Comparison of ENCODE assay signal across 8 cellular contexts in the genomic region with DNA sequence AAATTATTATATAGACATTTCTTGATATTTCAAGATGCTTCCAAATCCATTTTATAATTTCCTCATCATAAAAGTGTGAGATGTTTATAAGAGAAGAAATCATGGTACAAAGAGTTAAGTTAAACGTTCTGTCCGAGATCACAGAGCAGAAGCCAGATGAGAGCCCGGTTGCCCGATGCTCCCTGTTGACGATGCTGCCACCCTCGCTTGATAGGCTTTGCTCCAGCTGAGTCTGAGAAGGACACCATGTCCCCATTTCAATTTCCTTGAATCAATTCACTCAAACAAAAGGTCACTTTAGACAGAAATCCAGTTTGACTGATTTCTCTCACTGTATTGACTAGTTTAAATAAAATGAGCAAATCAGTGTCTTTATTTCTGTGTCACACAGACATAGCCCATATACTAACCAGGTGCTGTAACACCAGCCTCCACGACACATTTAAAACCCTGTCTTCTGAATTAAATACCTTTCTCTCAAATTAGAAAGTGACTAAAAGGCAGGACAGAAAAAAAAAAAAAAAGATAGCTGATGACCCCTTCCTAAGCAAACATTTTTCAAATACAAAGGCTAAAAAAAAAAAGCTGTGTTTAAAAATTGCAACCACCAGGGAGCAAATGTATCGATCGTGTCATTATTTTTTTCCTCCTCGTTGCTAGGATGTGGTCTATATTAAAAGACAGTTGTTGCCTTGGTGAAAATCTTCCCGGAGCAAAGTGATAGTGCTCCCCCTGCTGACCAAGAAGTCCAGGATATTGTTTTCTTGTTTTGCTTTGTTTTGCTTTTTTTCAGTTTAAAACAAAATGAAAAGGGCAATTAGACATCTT. TPM values are rescaled to one million over a fixed set of nuclear protein-coding genes. Genes with fewer than 3 reads are reported as not detected.
DNase-seq lines count a peak whose midpoint lies in the region; ATAC-seq and TF ChIP-seq lines count a peak whose summit lies in the region.

No MANE protein-coding gene starts in this region.

- H3K9me3 ChIP-seq in AG04450 (ENCODE audit: control insufficient read depth, insufficient read depth, low read length): peaks cover 5% of the 10 kb centered on the region; the same call in 1 of the 2 replicates
- no peaks in the 10 kb centered on the region for H3K9me3 ChIP-seq in mucosa of stomach (ENCODE audit: control insufficient read depth, low read length)
- no peaks in the 10 kb centered on the region for H3K9me3 ChIP-seq in suprapubic skin

- H3K27me3 Mint-ChIP-seq in activated CD8-positive, alpha-beta T cell treated with anti-CD3 and anti-CD28 coated beads for 36 hours: no peaks in the 10 kb centered on the region

- peak overlapping the region; percentile 45 for H3K27ac Mint-ChIP-seq in activated CD8-positive, alpha-beta T cell treated with anti-CD3 and anti-CD28 coated beads for 36 hours

- peaks cover 12% of the 10 kb centered on the region for H3K9me3 Mint-ChIP-seq in activated CD8-positive, alpha-beta T cell treated with anti-CD3 and anti-CD28 coated beads for 36 hours

- peak; percentile 48 for ATAC-seq in HG03457 (IDR thresholded peaks at IDR 0.05; ENCODE audit: unreplicated experiment)
- peak; percentile 76 for ATAC-seq in activated CD8-positive, alpha-beta T cell treated with anti-CD3 and anti-CD28 coated beads for 36 hours

- in situ Hi-C loops in GM13977 (cut with MboI; ENCODE audit: low pct_unique_long_range_greater_than_20kb, low sequenced_read_pairs, unreplicated experiment): loop anchor here (10.0 kb wide), 3 partner anchors 289 to 489 kb away; partner anchors contain the start of gene PRKACB

- H3K36me3 ChIP-seq in mucosa of stomach (ENCODE audit: control insufficient read depth, insufficient read depth, low read length) (no peaks in the 10 kb centered on the region), suprapubic skin (no peaks in the 10 kb centered on the region)

- no peak overlapping the region for H3K27ac ChIP-seq in AG04450 (ENCODE audit: low read depth, low read length)
- H3K27ac ChIP-seq in suprapubic skin: peak overlapping the region; percentile 6

- intact Hi-C loops in activated CD8-positive, alpha-beta T cell treated with anti-CD3 and anti-CD28 coated beads for 36 hours (cut with micrococcal nuclease): loop anchor here (2.0 to 10.0 kb wide), 3 partner anchors 293 to 529 kb away; no protein-coding TSS in a partner anchor

- H3K4me1 ChIP-seq in mucosa of stomach (ENCODE audit: control insufficient read depth, insufficient read depth, low read length) (peaks cover 4% of the 10 kb centered on the region), suprapubic skin (peaks cover 19% of the 10 kb centered on the region)

- H3K27me3 ChIP-seq in AG04450 (ENCODE audit: control insufficient read depth, insufficient read depth, low read length): no peaks in the 10 kb centered on the region
- H3K27me3 ChIP-seq in mucosa of stomach (ENCODE audit: control insufficient read depth, insufficient read depth, low read length): no peaks in the 10 kb centered on the region
- H3K27me3 ChIP-seq in suprapubic skin: no peaks in the 10 kb centered on the region

- CTCF ChIA-PET in AG04450 (lab: Charles Lee): interaction anchor here (0.6 to 5.7 kb wide), 61 partner anchors 8 to 529 kb away, joined by 3 to 226 read pairs (median 4); partner anchors contain the start of genes PRKACB and SAMD13
- CTCF ChIA-PET in activated CD8-positive, alpha-beta T cell treated with anti-CD3 and anti-CD28 coated beads for 36 hours (lab: Charles Lee): interaction anchor here (0.6 to 10.0 kb wide), 28 partner anchors 9 to 527 kb away, joined by 3 to 157 read pairs (median 4); partner anchors contain the start of genes PRKACB and SAMD13

- TF ChIP-seq CTCF in AG04450 (IDR thresholded peaks at IDR 0.05; ENCODE audit: low read depth, low read length) (peak; percentile 79), GM13977 (IDR thresholded peaks at IDR 0.05; ENCODE audit: extremely low read depth, insufficient read depth, missing control alignments) (peak; percentile 72), suprapubic skin (IDR thresholded peaks at IDR 0.05) (peak; percentile 58 to 59)
- peak; percentile 73 for TF ChIP-seq CTCF in activated CD8-positive, alpha-beta T cell treated with anti-CD3 and anti-CD28 coated beads for 36 hours (IDR thresholded peaks at IDR 0.05)

- DNase-seq in AG04450 (ENCODE audit: low read depth, low spot score) (peak; percentile 58), GM13977 (ENCODE audit: low spot score) (peak; percentile 38), NCI-H69 (lab: John Stamatoyannopoulos, UW) (peak; percentile 76), epidermal melanocyte (ENCODE audit: insufficient read length, low spot score) (peak; percentile 66), suprapubic skin (ENCODE audit: low spot score in 2 of 2) (no peak)
- DNase-seq in activated CD8-positive, alpha-beta T cell treated with anti-CD3 and anti-CD28 coated beads for 36 hours: peak; percentile 72

- no peaks in the 10 kb centered on the region for H3K36me3 Mint-ChIP-seq in activated CD8-positive, alpha-beta T cell treated with anti-CD3 and anti-CD28 coated beads for 36 hours (ENCODE audit: low read depth)

- 21% methylated on average over 11 of the region's 11 CpGs for WGBS in suprapubic skin

- peaks cover 7% of the 10 kb centered on the region for H3K4me1 Mint-ChIP-seq in activated CD8-positive, alpha-beta T cell treated with anti-CD3 and anti-CD28 coated beads for 36 hours (ENCODE audit: low read depth)

- H3K9ac ChIP-seq in mucosa of stomach (ENCODE audit: low read length): peak overlapping the region; percentile 60

- H3K4me3 Mint-ChIP-seq in activated CD8-positive, alpha-beta T cell treated with anti-CD3 and anti-CD28 coated beads for 36 hours: peak overlapping the region; percentile 64

- POLR2A ChIA-PET in AG04450 (lab: Yijun Ruan, JAX): interaction anchor here (0.6 kb wide), 1 partner anchor 505 kb away, joined by 4 read pairs; no protein-coding TSS in a partner anchor
- POLR2A ChIA-PET in activated CD8-positive, alpha-beta T cell treated with anti-CD3 and anti-CD28 coated beads for 36 hours (lab: Charles Lee): interaction anchor here (0.8 to 1.1 kb wide), 3 partner anchors 12 to 290 kb away, joined by 3 read pairs; partner anchors contain the start of gene PRKACB

- no peak for TF ChIP-seq POLR2A in suprapubic skin (IDR thresholded peaks at IDR 0.05)

- TF ChIP-seq EP300 in suprapubic skin (IDR thresholded peaks at IDR 0.05): no peak

- H3K4me3 ChIP-seq in AG04450 (ENCODE audit: low read depth, low read length) (no peak overlapping the region; the same call in 1 of the 2 replicates), mucosa of stomach (ENCODE audit: low read length) (no peak overlapping the region), suprapubic skin (peak overlapping the region; percentile 22)

RNA-seq across cellular contexts. Expression of gene DNASE2B, which starts 35.2 kb away (rescaled TPM):
- not detected in 2 replicates for polyA plus RNA-seq in AG04450 (2011; rRNA removed)
- polyA minus RNA-seq in AG04450 (2011; rRNA and poly(A)+ RNA removed): not detected in 2 replicates
- not detected for total RNA-seq in activated CD8-positive, alpha-beta T cell treated with anti-CD3 and anti-CD28 coated beads for 36 hours
- 1 to 10 TPM in 1 of 4 donors, not detected in 3; 1.2 TPM for total RNA-seq in suprapubic skin

RNA-seq across cellular contexts. Expression of gene RPF1, which starts 45.6 kb away (rescaled TPM):
- 36.4 and 46.5 TPM in 2 replicates for polyA plus RNA-seq in AG04450 (2011; rRNA removed)
- polyA minus RNA-seq in AG04450 (2011; rRNA and poly(A)+ RNA removed): 6.4 and 12.7 TPM in 2 replicates
- total RNA-seq in activated CD8-positive, alpha-beta T cell treated with anti-CD3 and anti-CD28 coated beads for 36 hours: 10 to 100 TPM; 61.9 to 64.1 TPM
- total RNA-seq in suprapubic skin: 10 to 100 TPM; 26.0 to 42.2 (median 39.1) TPM

Comparison
In these comparisons a context has a peak if more than half of its experiments do, and no peak if none do; other contexts are left out.
1. DNase-seq: peak in AG04450 (single experiment), GM13977 (single experiment), NCI-H69 (single experiment), activated CD8-positive, alpha-beta T cell treated with anti-CD3 and anti-CD28 coated beads for 36 hours (single experiment) and epidermal melanocyte (single experiment); none in suprapubic skin (0 of 2).
2. Peak in every context shown above with its lines, with median percentiles within 50 percentile points of each other: CTCF ChIP-seq.